In the genomic region with DNA sequence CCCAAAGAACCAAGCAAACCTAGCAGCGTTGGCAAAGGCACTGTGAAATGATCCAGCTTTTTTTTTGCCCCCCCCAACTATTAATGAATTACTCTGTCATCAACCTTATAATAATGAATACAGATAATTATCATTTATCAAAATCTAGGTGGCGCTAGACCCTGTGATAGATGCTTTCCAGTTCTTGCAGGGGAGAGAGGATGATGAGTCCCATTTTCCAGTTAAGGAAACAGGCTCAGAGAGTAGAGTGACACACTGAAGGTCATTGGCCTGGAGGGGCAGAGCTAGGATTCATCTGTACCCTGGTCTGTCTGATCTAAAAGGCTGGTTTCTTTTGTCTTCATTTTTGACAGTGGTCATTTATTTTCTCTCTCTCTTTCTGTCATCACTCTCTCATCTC, we compare ENCODE assay signal across 11 cellular contexts. TPM values are rescaled to one million over a fixed set of nuclear protein-coding genes. Genes with fewer than 3 reads are reported as not detected.
DNase-seq lines count a peak whose midpoint lies in the region; ATAC-seq, FAIRE-seq and TF ChIP-seq lines count a peak whose summit lies in the region.
"Had no signal": no experiment of that assay in that cellular context is flagged by ENCODE, and none has a peak within 500 bp of the region (broad histone marks: within the 10 kb centered on the region; RNA-seq: fewer than 3 reads in every experiment).

No MANE protein-coding gene starts in this region.

- CTCF ChIA-PET in Calu3 (lab: Charles Lee): interaction anchor here (0.6 kb wide), 1 partner anchor 217 kb away, joined by 4 read pairs; no protein-coding TSS in a partner anchor

- FAIRE-seq in frontal cortex (lab: Jason Lieb, UNC): no peak

- H3K9me3 ChIP-seq in OCI-LY1 (ENCODE audit: low read length): no peaks in the 10 kb centered on the region
- H3K9me3 ChIP-seq: gastroesophageal sphincter, tibial artery had no signal

- no peak overlapping the region for H3K27ac Mint-ChIP-seq in Calu3 (ENCODE audit: unreplicated experiment)
- H3K27ac Mint-ChIP-seq: nephron progenitor cell had no signal

- no peak overlapping the region for H3K4me3 Mint-ChIP-seq in Calu3 (ENCODE audit: low read depth, unreplicated experiment)
- H3K4me3 Mint-ChIP-seq: nephron progenitor cell had no signal

- H3K27me3 Mint-ChIP-seq in Calu3 (ENCODE audit: unreplicated experiment): no peaks in the 10 kb centered on the region

- intact Hi-C loops in Calu3 (cut with micrococcal nuclease; ENCODE audit: unreplicated experiment): loop anchor here (1.0 to 2.0 kb wide), 4 partner anchors 39 to 211 kb away; a partner anchor contains a TSS

- peaks cover under 1% of the 10 kb centered on the region for H3K9me3 Mint-ChIP-seq in Calu3 (ENCODE audit: low read depth, unreplicated experiment)

- 0 out of 2 replicates have a peak, but pooled peaks cover 4% of the 10 kb centered on the region for H3K27me3 ChIP-seq in OCI-LY1 (ENCODE audit: insufficient read depth, low read length)
- H3K27me3 ChIP-seq: gastroesophageal sphincter, tibial artery had no signal

- H4K20me1 ChIP-seq in OCI-LY1 (ENCODE audit: insufficient read depth, low read length): no peaks in the 10 kb centered on the region

- H3F3A ChIP-seq in OCI-LY1 (ENCODE audit: insufficient read depth, low read length): no peaks in the 10 kb centered on the region

- no peak for ATAC-seq in HG03571 (IDR thresholded peaks at IDR 0.05; ENCODE audit: unreplicated experiment)

- in situ Hi-C loops in GM13977 (cut with MboI; ENCODE audit: low pct_unique_long_range_greater_than_20kb, low sequenced_read_pairs, unreplicated experiment): loop anchor here (5.0 kb wide), 1 partner anchor 210 kb away; no protein-coding TSS in a partner anchor

- BruUV-seq in Calu3 (replicated peaks; lab: Mats Ljungman, UMichigan): no TSS peak

- H3K36me3 ChIP-seq in OCI-LY1 (ENCODE audit: insufficient read depth, low read length): no peaks in the 10 kb centered on the region

- no peaks in the 10 kb centered on the region for H3K9me2 ChIP-seq in OCI-LY1 (ENCODE audit: low read depth, low read length)

- H3K4me2 ChIP-seq in OCI-LY1 (ENCODE audit: low read length): no peak overlapping the region

- H3K9ac ChIP-seq in OCI-LY1 (ENCODE audit: low read length): no peak overlapping the region

- H3K4me3 ChIP-seq in GM12865 (ENCODE audit: low read depth, low read length) (no peak overlapping the region), OCI-LY1 (ENCODE audit: low read depth, low read length, poor library complexity, severe bottlenecking) (no peak overlapping the region), epithelial cell of proximal tubule (ENCODE audit: low read depth, low read length) (no peak overlapping the region)
- H3K4me3 ChIP-seq: gastroesophageal sphincter, tibial artery had no signal

- DNase-seq in Calu3 (no peak), GM12865 (ENCODE audit: low read depth) (no peak), epithelial cell of proximal tubule (ENCODE audit: low read depth) (no peak), GM13977 (ENCODE audit: low spot score) (no peak), frontal cortex (ENCODE audit: low spot score in 2 of 2) (no peak)
- no peak for DNase-seq in stimulated activated CD4-positive, alpha-beta T cell treated with anti-CD3 and anti-CD28 coated beads, Interleukin-2, amount 100 ng/mL, for 48 hours
- DNase-seq: nephron progenitor cell, tibial artery had no signal

- H3K36me3 Mint-ChIP-seq in Calu3 (ENCODE audit: insufficient read depth, unreplicated experiment): peaks cover 9% of the 10 kb centered on the region

- H3K79me2 ChIP-seq in OCI-LY1 (ENCODE audit: insufficient read depth, low read length): no peaks in the 10 kb centered on the region

- no peak overlapping the region for H2AFZ ChIP-seq in OCI-LY1 (ENCODE audit: low read length)

- H3K27ac ChIP-seq in OCI-LY1 (ENCODE audit: low read depth, low read length, poor library complexity, severe bottlenecking): no peak overlapping the region
- H3K27ac ChIP-seq: gastroesophageal sphincter, tibial artery had no signal

- peaks cover 33% of the 10 kb centered on the region for H3K4me1 Mint-ChIP-seq in Calu3 (ENCODE audit: low read depth, unreplicated experiment)

- TF ChIP-seq CTCF in Calu3 (IDR thresholded peaks at IDR 0.05; ENCODE audit: unreplicated experiment): peak; percentile 34
- peak; percentile 8 for TF ChIP-seq CTCF in GM12865 (IDR thresholded peaks at IDR 0.05; ENCODE audit: insufficient read depth, low read depth, low read length, missing control alignments)
- TF ChIP-seq CTCF in OCI-LY1 (IDR thresholded peaks at IDR 0.05; ENCODE audit: low read length): peak; percentile 57
- peak; percentile 33 for TF ChIP-seq CTCF in epithelial cell of proximal tubule (conservative IDR thresholded peaks at IDR 0.05; ENCODE audit: low read depth, low read length)
- TF ChIP-seq CTCF in GM13977 (IDR thresholded peaks at IDR 0.05; ENCODE audit: extremely low read depth, insufficient read depth, missing control alignments): no peak

- H3K4me1 ChIP-seq in OCI-LY1 (ENCODE audit: insufficient read depth, low read length, severe bottlenecking): peaks cover 4% of the 10 kb centered on the region

RNA-seq across cellular contexts. Expression of a gene that starts 5.0 kb away (rescaled TPM):
- total RNA-seq in Calu3 (2022): 1.1 and 1.4 TPM in 2 replicates
- total RNA-seq in epithelial cell of proximal tubule: 0.51 and 1.7 TPM in 2 replicates
- total RNA-seq in frontal cortex: 1.6 TPM

RNA-seq across cellular contexts. Expression of a gene that starts 40.1 kb away (rescaled TPM):
- total RNA-seq in Calu3 (2022): 10.7 and 11.4 TPM in 2 replicates
- 7.7 and 7.9 TPM in 2 replicates for total RNA-seq in epithelial cell of proximal tubule
- 24.5 TPM for total RNA-seq in frontal cortex

RNA-seq across cellular contexts. Expression of a gene that starts 45.2 kb away (rescaled TPM):
- not detected in 2 replicates for total RNA-seq in Calu3 (2022)
- 0.22 and 1.3 TPM in 2 replicates for total RNA-seq in epithelial cell of proximal tubule
- 15.5 TPM for total RNA-seq in frontal cortex
